ENCODE assay signal across 8 cellular contexts in genomic region chr12:7130791-7131501, GRCh38. TPM values are rescaled to one million over a fixed set of nuclear protein-coding genes. Genes with fewer than 3 reads are reported as not detected.
DNase-seq lines count a peak whose midpoint lies in the region; ATAC-seq and TF ChIP-seq lines count a peak whose summit lies in the region.

No MANE protein-coding gene starts in this region.

- H3K4me3 ChIP-seq in DND-41 (ENCODE audit: low read depth in 1 of 2, low read length in 2 of 2) (peak overlapping the region; percentile 36 to 73), PC-9 (peak overlapping the region; percentile 66), osteoblast (ENCODE audit: insufficient read depth, low read length) (peak overlapping the region; percentile 77)

- H2AFZ ChIP-seq in DND-41 (ENCODE audit: low read depth, low read length), result peak overlapping the region; percentile 94
- peak overlapping the region; percentile 73 for H2AFZ ChIP-seq in PC-9
- peak overlapping the region; percentile 61 for H2AFZ ChIP-seq in osteoblast (ENCODE audit: low read length)

- TSS peak; percentile 20 for BruUV-seq in PC-9 (replicated peaks; lab: Mats Ljungman, UMichigan)

- H3K27ac ChIP-seq in DND-41 (ENCODE audit: low read length), result peak overlapping the region; percentile 64; the same call in 1 of the 2 replicates
- no peak overlapping the region for H3K27ac ChIP-seq in PC-9
- no peak overlapping the region for H3K27ac ChIP-seq in osteoblast (ENCODE audit: low read depth, low read length)

- H3K27me3 Mint-ChIP-seq in glutamatergic neuron (ENCODE audit: unreplicated experiment), result peaks cover 30% of the 10 kb centered on the region

- H3K79me2 ChIP-seq in DND-41 (ENCODE audit: insufficient read depth, low read length), result peaks cover 4% of the 10 kb centered on the region; the same call in 1 of the 2 replicates
- peaks cover 5% of the 10 kb centered on the region; the same call in 1 of the 2 replicates for H3K79me2 ChIP-seq in PC-9 (ENCODE audit: low read depth)
- H3K79me2 ChIP-seq in osteoblast (ENCODE audit: insufficient read depth, low read length), result no peaks in the 10 kb centered on the region

- peaks cover 30% of the 10 kb centered on the region for H3K4me1 ChIP-seq in DND-41 (ENCODE audit: insufficient read depth, low read length)
- peaks cover 19% of the 10 kb centered on the region for H3K4me1 ChIP-seq in PC-9 (replicated peaks; ENCODE audit: insufficient read depth)
- peaks cover 17% of the 10 kb centered on the region for H3K4me1 ChIP-seq in osteoblast (ENCODE audit: insufficient read depth, low read length)

- CTCF ChIA-PET in PC-9 (lab: Charles Lee), result interaction anchor here (0.5 to 0.7 kb wide), 2 partner anchors 206 to 304 kb away, joined by 3 to 4 read pairs; no protein-coding TSS in a partner anchor

- H3K9me3 ChIP-seq in DND-41 (ENCODE audit: insufficient read depth, low read length, severe bottlenecking), result no peaks in the 10 kb centered on the region
- H3K9me3 ChIP-seq in PC-9 (ENCODE audit: insufficient read depth, low read depth), result no peaks in the 10 kb centered on the region
- H3K9me3 ChIP-seq in osteoblast (ENCODE audit: low read depth, low read length), result no peaks in the 10 kb centered on the region

- POLR2A ChIA-PET in PC-9 (lab: Charles Lee; ENCODE audit: unreplicated experiment), result interaction anchor here (0.6 to 1.1 kb wide), 4 partner anchors 14 to 642 kb away, joined by 3 to 8 read pairs (median 5); partner anchors contain the start of gene TPI1

- H3K4me2 ChIP-seq in DND-41 (ENCODE audit: insufficient read depth, low read length) (peak overlapping the region; percentile 97), PC-9 (peak overlapping the region; percentile 98), osteoblast (ENCODE audit: insufficient read depth, low read length) (peak overlapping the region; percentile 87)

- peak overlapping the region; percentile 65 for H3K9ac ChIP-seq in DND-41 (ENCODE audit: low read depth, low read length)

- no peak for DNase-seq in DND-41
- DNase-seq in PC-9, result peak; percentile 54 to 79
- peak in 1 of 2 donors; percentile 54 for DNase-seq in activated naive CD4-positive, alpha-beta T cell treated with anti-CD3 and anti-CD28 coated beads, Interleukin-2, amount 50 U/mL, for 72 hours (ENCODE audit: low spot score in 2 of 2)
- peak; percentile 74 for DNase-seq in glutamatergic neuron
- peak; percentile 93 for DNase-seq in osteoblast (ENCODE audit: insufficient read length, low spot score, missing footprints)
- DNase-seq in SKM-1 (lab: John Stamatoyannopoulos, UW; ENCODE audit: unreplicated experiment), result no peak

- peak overlapping the region; percentile 95 for H3K4me3 Mint-ChIP-seq in glutamatergic neuron (ENCODE audit: unreplicated experiment)

- H4K20me1 ChIP-seq in DND-41 (ENCODE audit: insufficient read depth, low read length), result no peaks in the 10 kb centered on the region; the same call in 1 of the 2 replicates
- H4K20me1 ChIP-seq in PC-9 (ENCODE audit: insufficient read depth), result no peaks in the 10 kb centered on the region
- H4K20me1 ChIP-seq in osteoblast (ENCODE audit: insufficient read depth, low read length), result no peaks in the 10 kb centered on the region

- ATAC-seq in DND-41 (ENCODE audit: insufficient read depth, low read depth) (no peak), HG02759 (IDR thresholded peaks at IDR 0.05; ENCODE audit: unreplicated experiment) (peak; percentile 53), HG03196 (IDR thresholded peaks at IDR 0.05; ENCODE audit: unreplicated experiment) (no peak)
- peak; percentile 36 to 54 for ATAC-seq in activated naive CD4-positive, alpha-beta T cell treated with anti-CD3 and anti-CD28 coated beads, Interleukin-2, amount 50 U/mL, for 72 hours

- H3K4me1 Mint-ChIP-seq in glutamatergic neuron (ENCODE audit: low read depth, unreplicated experiment), result peaks cover 10% of the 10 kb centered on the region

- H3K9me3 Mint-ChIP-seq in activated naive CD4-positive, alpha-beta T cell treated with anti-CD3 and anti-CD28 coated beads, Interleukin-2, amount 50 U/mL, for 72 hours, result no peaks in the 10 kb centered on the region
- H3K9me3 Mint-ChIP-seq in glutamatergic neuron (ENCODE audit: unreplicated experiment), result peaks cover 17% of the 10 kb centered on the region

- intact Hi-C loops in PC-9 (cut with micrococcal nuclease; ENCODE audit: unreplicated experiment), result loop anchor here (1.0 kb wide), 1 partner anchor 258 kb away; the partner anchor contains the start of gene SPSB2

- H3K36me3 ChIP-seq in DND-41 (ENCODE audit: insufficient read depth, low read length) (peaks cover 26% of the 10 kb centered on the region), PC-9 (ENCODE audit: low read depth) (peaks cover under 1% of the 10 kb centered on the region; the same call in 1 of the 2 replicates), osteoblast (ENCODE audit: insufficient read depth, low read length) (peaks cover 10% of the 10 kb centered on the region)

- peak overlapping the region; percentile 45 to 96 for H3K27ac Mint-ChIP-seq in activated naive CD4-positive, alpha-beta T cell treated with anti-CD3 and anti-CD28 coated beads, Interleukin-2, amount 50 U/mL, for 72 hours
- H3K27ac Mint-ChIP-seq in glutamatergic neuron (ENCODE audit: unreplicated experiment), result peak overlapping the region; percentile 93

- TF ChIP-seq CTCF in DND-41 (IDR thresholded peaks at IDR 0.05; ENCODE audit: borderline replicate concordance, extremely low read depth, low read length, poor library complexity, severe bottlenecking), result no peak
- TF ChIP-seq CTCF in PC-9 (conservative IDR thresholded peaks at IDR 0.05), result no peak; the same call in 1 of the 2 replicates
- TF ChIP-seq CTCF in glutamatergic neuron (IDR thresholded peaks at IDR 0.05; ENCODE audit: partially characterized antibody, unreplicated experiment), result no peak
- TF ChIP-seq CTCF in osteoblast (IDR thresholded peaks at IDR 0.05; ENCODE audit: extremely low read depth, low read depth, low read length), result no peak

- H3K9me2 ChIP-seq in PC-9 (ENCODE audit: insufficient read depth), result no peaks in the 10 kb centered on the region

- H3K36me3 Mint-ChIP-seq in activated naive CD4-positive, alpha-beta T cell treated with anti-CD3 and anti-CD28 coated beads, Interleukin-2, amount 50 U/mL, for 72 hours, result no peaks in the 10 kb centered on the region
- H3K36me3 Mint-ChIP-seq in glutamatergic neuron (ENCODE audit: unreplicated experiment), result peaks cover 20% of the 10 kb centered on the region

- H3F3A ChIP-seq in PC-9 (ENCODE audit: insufficient read depth, low read depth), result peaks cover 6% of the 10 kb centered on the region; the same call in 1 of the 2 replicates

- H3K27me3 ChIP-seq in DND-41 (ENCODE audit: insufficient read depth, low read length, poor library complexity) (no peaks in the 10 kb centered on the region), PC-9 (ENCODE audit: insufficient read depth, low read depth) (no peaks in the 10 kb centered on the region), osteoblast (ENCODE audit: insufficient read depth, low read length) (peaks cover 8% of the 10 kb centered on the region)

RNA-seq across cellular contexts. Expression of gene CLSTN3, which starts 0.8 kb away (rescaled TPM):
- total RNA-seq in PC-9 (2021) (111 and 153 TPM in 2 replicates), glutamatergic neuron (ENCODE audit: unreplicated experiment) (113 TPM), osteoblast (6.2 and 7.6 TPM in 2 replicates)
- 10 to 100 TPM; 36.8 to 57.0 TPM for total RNA-seq in activated naive CD4-positive, alpha-beta T cell treated with anti-CD3 and anti-CD28 coated beads, Interleukin-2, amount 50 U/mL, for 72 hours

RNA-seq across cellular contexts. Expression of gene RBP5, which starts 2.3 kb away (rescaled TPM):
- total RNA-seq in PC-9 (2021) (0.74 and 1.3 TPM in 2 replicates), glutamatergic neuron (ENCODE audit: unreplicated experiment) (1.2 TPM), osteoblast (not detected in 2 replicates)
- total RNA-seq in activated naive CD4-positive, alpha-beta T cell treated with anti-CD3 and anti-CD28 coated beads, Interleukin-2, amount 50 U/mL, for 72 hours, result not detected

RNA-seq across cellular contexts. Expression of gene C1RL, which starts 21.9 kb away (rescaled TPM):
- 70.4 and 72.9 TPM in 2 replicates for total RNA-seq in PC-9 (2021)
- 10 to 100 TPM; 18.6 to 21.8 TPM for total RNA-seq in activated naive CD4-positive, alpha-beta T cell treated with anti-CD3 and anti-CD28 coated beads, Interleukin-2, amount 50 U/mL, for 72 hours
- total RNA-seq in glutamatergic neuron (ENCODE audit: unreplicated experiment), result 12.8 TPM
- total RNA-seq in osteoblast, result 63.7 and 67.5 TPM in 2 replicates

RNA-seq across cellular contexts. Expression of gene C1R, which starts 38.7 kb away (rescaled TPM):
- total RNA-seq in PC-9 (2021) (20.5 and 24.0 TPM in 2 replicates), glutamatergic neuron (ENCODE audit: unreplicated experiment) (1.0 TPM), osteoblast (313 and 330 TPM in 2 replicates)
- total RNA-seq in activated naive CD4-positive, alpha-beta T cell treated with anti-CD3 and anti-CD28 coated beads, Interleukin-2, amount 50 U/mL, for 72 hours, result 1 to 10 TPM; 3.9 to 5.6 TPM

RNA-seq across cellular contexts. Expression of gene PEX5, which starts 58.5 kb away (rescaled TPM):
- 62.1 and 76.3 TPM in 2 replicates for total RNA-seq in PC-9 (2021)
- 10 to 100 TPM; 18.1 to 37.4 TPM for total RNA-seq in activated naive CD4-positive, alpha-beta T cell treated with anti-CD3 and anti-CD28 coated beads, Interleukin-2, amount 50 U/mL, for 72 hours
- 71.0 TPM for total RNA-seq in glutamatergic neuron (ENCODE audit: unreplicated experiment)
- 35.7 and 48.5 TPM in 2 replicates for total RNA-seq in osteoblast

Comparison
In these comparisons a context has a peak if more than half of its experiments do, and no peak if none do; other contexts are left out.
1. ATAC-seq: peak in HG02759 (single experiment) and activated naive CD4-positive, alpha-beta T cell treated with anti-CD3 and anti-CD28 coated beads, Interleukin-2, amount 50 U/mL, for 72 hours (2 of 2); none in DND-41 (single experiment) and HG03196 (single experiment).
2. DNase-seq: peak in PC-9 (2 of 2), glutamatergic neuron (single experiment) and osteoblast (single experiment); none in DND-41 (single experiment) and SKM-1 (single experiment).
3. Peak in every context shown above with its lines, with median percentiles within 50 percentile points of each other: H2AFZ ChIP-seq, H3K4me2 ChIP-seq and H3K4me3 ChIP-seq.